ENCODE assay signal across 1 cellular context in the genomic region with DNA sequence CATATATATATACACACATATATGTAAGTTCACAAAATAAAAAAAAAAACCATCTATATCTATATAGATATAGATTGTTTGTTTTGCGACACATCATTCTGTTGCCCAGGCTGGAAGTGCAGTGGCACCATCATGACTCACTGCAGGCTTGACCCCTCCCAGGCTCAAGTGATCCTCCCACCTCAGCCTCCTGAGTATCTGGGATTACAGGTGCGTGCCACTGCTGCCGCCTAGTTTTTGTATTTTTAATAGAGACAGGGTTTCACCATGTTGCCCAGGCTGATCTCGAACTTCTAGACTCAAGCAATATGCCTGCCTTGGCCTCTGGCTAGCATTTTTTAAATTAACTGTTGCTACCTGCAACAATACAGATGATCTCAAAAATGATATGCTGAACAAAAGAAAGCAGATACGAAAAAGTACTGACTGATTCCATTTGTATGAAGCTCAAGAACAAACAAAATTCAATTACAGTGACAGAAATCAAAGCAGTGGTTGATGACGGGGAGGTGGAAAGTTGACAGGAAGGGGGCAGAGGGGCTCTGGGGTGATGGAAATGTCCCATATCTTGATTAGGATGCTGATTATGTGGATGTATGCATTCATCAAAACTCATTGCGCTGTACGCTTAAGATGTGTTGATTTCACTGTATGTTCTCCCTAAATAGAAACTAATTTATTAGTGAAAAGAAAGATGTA.
TF ChIP-seq lines count a peak whose summit lies in the region.

No MANE protein-coding gene starts in this region.

TF ChIP-seq in HCT116, 20 proteins besides CTCF, POLR2A, EP300 and RAD21 (continued from another document):
- TF ChIP-seq FOSL1 (IDR thresholded peaks at IDR 0.05; ENCODE audit: low read depth) (peak; percentile 77), CEBPB (IDR thresholded peaks at IDR 0.05; ENCODE audit: low read depth) (0 out of 2 replicates have a peak, but pooled peaks have one; percentile 49), JUND (IDR thresholded peaks at IDR 0.05) (peak; percentile 72), SP1 (IDR thresholded peaks at IDR 0.05; ENCODE audit: low read depth) (peak; percentile 29; the same call in 1 of the 2 replicates), ZBTB33 (IDR thresholded peaks at IDR 0.05; ENCODE audit: extremely low read depth, insufficient replicate concordance, low read length) (no peak)
